In genomic region chr17:68423251-68423650, GRCh38 we compare ENCODE assay signal across 26 cellular contexts.
"Had no signal": no experiment of that assay in that cellular context is flagged by ENCODE, and none has a peak within 500 bp of the region (broad histone marks: within the 10 kb centered on the region; RNA-seq: fewer than 3 reads in every experiment).

No MANE protein-coding gene starts in this region.

- DNase-seq: activated CD4-positive, alpha-beta T cell treated with anti-CD3 and anti-CD28 coated beads for 36 hours; activated CD4-positive, alpha-beta T cell treated with anti-CD3 and anti-CD28 coated beads, Interleukin-2, amount 10 ng/mL, durations not matched to agents 7 days and 5 days; activated CD4-positive, alpha-beta T cell treated with anti-CD3 and anti-CD28 coated beads, Interleukin-2, amount 50 U/mL, for 48 hours; activated CD8-positive, alpha-beta memory T cell treated with anti-CD3 and anti-CD28 coated beads, Interleukin-2, amount 50 U/mL, for 4 hours; activated effector memory CD4-positive, alpha-beta T cell treated with Interleukin-2 at 50 U/mL for 16 hours; activated naive CD4-positive, alpha-beta T cell treated with anti-CD3 and anti-CD28 coated beads, Interleukin-2, amount 10 ng/mL, durations not matched to agents 7 days and 5 days; activated naive CD8-positive, alpha-beta T cell treated with anti-CD3 and anti-CD28 coated beads, Interleukin-2, amount 50 U/mL, for 24 hours; activated T-cell treated with anti-CD3 and anti-CD28 coated beads for 4 hours; activated T-cell treated with anti-CD3 and anti-CD28 coated beads, Interleukin-2, amount 50 U/mL, for 4 hours; anterior cingulate cortex; Karpas-422; KBM-7; NCI-H1048; NCI-H1105 treated with DMSO at 0.1 percent for 48 hours; NCI-H1436; NCI-H1694; NCI-H1930; NCI-H2081 treated with DMSO at 0.1 percent for 48 hours; NCI-H226; NCI-H446 treated with DMSO at 0.1 percent for 48 hours; NCI-H524; SHP77; SJCRH30 had no signal

- FAIRE-seq: TTC549 had no signal

- H3K36me3 ChIP-seq: SJCRH30 had no signal

- H3K27me3 ChIP-seq: cardiac muscle cell, SJCRH30 had no signal

- H3K4me3 ChIP-seq: cardiac muscle cell, SJCRH30, SK-N-MC had no signal
